9 cellular contexts compared by ENCODE assay signal in the genomic region with DNA sequence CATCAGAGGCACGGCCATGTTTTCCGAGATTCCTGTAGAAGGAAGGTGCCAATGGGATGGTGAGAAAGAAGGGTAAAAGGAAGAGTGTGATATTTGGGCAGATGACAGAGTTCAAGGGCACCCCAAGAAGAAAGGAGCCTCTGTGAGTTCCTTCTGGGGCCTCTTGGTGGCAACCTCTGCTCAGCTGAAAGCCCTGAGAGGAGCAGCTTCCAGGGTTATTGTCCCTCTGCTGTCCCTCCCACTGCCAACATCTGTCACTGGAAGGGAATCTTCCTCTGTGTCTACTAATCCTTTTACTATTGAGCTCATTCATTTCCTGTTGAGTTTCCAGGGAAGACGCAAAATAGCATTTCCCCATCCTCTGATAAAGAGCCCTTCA. TPM values are rescaled to one million over a fixed set of nuclear protein-coding genes. Genes with fewer than 3 reads are reported as not detected.
DNase-seq lines count a peak whose midpoint lies in the region; ATAC-seq and TF ChIP-seq lines count a peak whose summit lies in the region.
"Had no signal": no experiment of that assay in that cellular context is flagged by ENCODE, and none has a peak within 500 bp of the region (broad histone marks: within the 10 kb centered on the region; RNA-seq: fewer than 3 reads in every experiment).

No MANE protein-coding gene starts in this region.

- ATAC-seq in HG02938 (IDR thresholded peaks at IDR 0.05; ENCODE audit: unreplicated experiment) = no peak

- WGBS in transverse colon (ENCODE audit: low coverage in 1 of 2), 2 donors = 48 to 54% methylated on average over 2 to 3 of the region's 3 CpGs

- TF ChIP-seq CTCF in cardiac fibroblast (IDR thresholded peaks at IDR 0.05; ENCODE audit: low read depth, low read length) = peak; percentile 8
- no peak for TF ChIP-seq CTCF in transverse colon (IDR thresholded peaks at IDR 0.05)

- H3K4me3 ChIP-seq in cardiac fibroblast (replicated peaks in 1 of 2; ENCODE audit: low read depth in 2 of 2, low read length in 2 of 2) (no peak overlapping the region), transverse colon (no peak overlapping the region)

- DNase-seq in DMS153 (lab: John Stamatoyannopoulos, UW) (peak; percentile 25), DMS153 treated with DMSO at 0.1 percent for 48 hours (lab: John Stamatoyannopoulos, UW; ENCODE audit: unreplicated experiment) (no peak), NAMALWA (ENCODE audit: low spot score) (peak; percentile 27), cardiac fibroblast (ENCODE audit: low read depth in 2 of 2) (peak in 1 of 2 donors; percentile 38), pons (ENCODE audit: low spot score) (peak; percentile 75), transverse colon (no peak)
- DNase-seq in stimulated activated CD4-positive, alpha-beta T cell treated with anti-CD3 and anti-CD28 coated beads, Interleukin-4, amount 100 ng/mL, for 4 hours = no peak

- H3K36me3 ChIP-seq in transverse colon = no peaks in the 10 kb centered on the region

- TF ChIP-seq POLR2A in transverse colon (IDR thresholded peaks at IDR 0.05) = no peak

- no peak for TF ChIP-seq EP300 in transverse colon (IDR thresholded peaks at IDR 0.05; ENCODE audit: low read depth)

- no peaks in the 10 kb centered on the region for H3K9me3 ChIP-seq in transverse colon

- H3K27me3 ChIP-seq in transverse colon = no peaks in the 10 kb centered on the region

- no peaks in the 10 kb centered on the region for H3K4me1 ChIP-seq in transverse colon

- in situ Hi-C loops in transverse colon (cut with MboI; ENCODE audit: low pct_ligation_motif_present in 1 of 4, low pct_unique_long_range_greater_than_20kb in 1 of 4, low sequenced_read_pairs in 3 of 4) = loop anchor here (25.0 kb wide), 4 partner anchors 525 to 1675 kb away; partner anchors contain the start of genes TSPO2 (in 2 of the 4) and UNC5CL (in 2 of the 4)

- intact Hi-C loops in transverse colon (cut with DNase I; ENCODE audit: low total_unique reads) = loop anchor here (10.0 kb wide), 1 partner anchor 512 kb away; no protein-coding TSS in a partner anchor

- no peak overlapping the region for H3K27ac ChIP-seq in transverse colon

RNA-seq across cellular contexts. Expression of gene KCNK16, which starts 40.0 kb away (rescaled TPM):
- total RNA-seq in transverse colon = not detected
- total RNA-seq: epithelial cell of proximal tubule had no signal

RNA-seq across cellular contexts. Expression of gene KCNK17, which starts 48.3 kb away (rescaled TPM):
- total RNA-seq in transverse colon = under 1 TPM in 1 of 4 donors, not detected in 3; 0.96 TPM
- total RNA-seq: epithelial cell of proximal tubule had no signal

Comparison
In these comparisons a context has a peak if more than half of its experiments do, and no peak if none do; other contexts are left out.
1. DNase-seq: peak in DMS153 (single experiment), NAMALWA (single experiment) and pons (single experiment); none in DMS153 treated with DMSO at 0.1 percent for 48 hours (single experiment), transverse colon (single experiment) and stimulated activated CD4-positive, alpha-beta T cell treated with anti-CD3 and anti-CD28 coated beads, Interleukin-4, amount 100 ng/mL, for 4 hours (0 of 2).